40 cellular contexts compared by ENCODE assay signal in the genomic region with DNA sequence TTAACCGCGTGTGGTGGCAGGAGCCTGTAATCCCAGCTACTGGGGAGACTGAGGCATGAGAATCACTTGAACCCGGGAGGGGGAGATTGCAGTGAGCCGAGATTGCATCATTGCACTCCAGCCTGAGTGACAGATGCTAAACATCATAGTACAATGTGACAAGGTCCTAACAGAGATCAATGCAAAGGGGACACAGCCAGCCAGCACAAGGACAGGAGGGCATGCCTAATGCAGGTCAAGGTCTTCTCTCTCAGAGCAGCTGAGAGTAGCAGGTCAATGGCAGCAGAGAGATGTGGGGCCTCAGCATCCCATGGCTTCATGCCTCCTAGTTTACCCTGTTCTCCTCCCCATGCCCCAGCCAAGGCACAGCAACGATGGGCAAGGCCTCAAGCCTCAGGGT. TPM values are rescaled to one million over a fixed set of nuclear protein-coding genes. Genes with fewer than 3 reads are reported as not detected.
"Had no signal": no experiment of that assay in that cellular context is flagged by ENCODE, and none has a peak within 500 bp of the region (broad histone marks: within the 10 kb centered on the region; RNA-seq: fewer than 3 reads in every experiment).

No MANE protein-coding gene starts in this region.

- H3K9me3 Mint-ChIP-seq: activated CD4-positive, alpha-beta T cell treated with anti-CD3 and anti-CD28 coated beads, Interleukin-2, amount 10 ng/mL, durations not matched to agents 7 days and 5 days; activated CD8-positive, alpha-beta T cell treated with anti-CD3 and anti-CD28 coated beads for 36 hours; activated T-cell treated with anti-CD3 and anti-CD28 coated beads, Interleukin-2, amount 50 U/mL, for 24 hours; activated T-helper 17 cell treated with anti-CD3 and anti-CD28 coated beads, Interleukin-2, amount 50 U/mL, for 72 hours; immature natural killer cell; natural killer cell; neural progenitor cell; T-helper 2 cell treated with Interferon-gamma antibody and Interleukin-4, amounts not matched to agents 5 μg/mL and 100 μg/mL, for 36 hours had no signal

- H3K9me3 ChIP-seq: ascending aorta, colonic mucosa, gastroesophageal sphincter, lower lobe of right lung, ovary, prostate gland, upper lobe of left lung, vagina had no signal

- ATAC-seq: activated CD4-positive, CD25-positive, alpha-beta regulatory T cell treated with anti-CD3 and anti-CD28 coated beads, Interleukin-2, amount 50 U/mL, for 24 hours; activated CD8-positive, alpha-beta T cell treated with anti-CD3 and anti-CD28 coated beads for 36 hours; activated T-helper 17 cell treated with anti-CD3 and anti-CD28 coated beads, Interleukin-2, amount 50 U/mL, for 72 hours; gastroesophageal sphincter; lower lobe of right lung; natural killer cell; sciatic nerve; stimulated activated naive CD8-positive, alpha-beta T cell treated with anti-CD3 and anti-CD28 coated beads, Interleukin-15, Interleukin-2, amounts not matched to agents 100 U/mL and 50 U/mL, for 24 hours had no signal

- H3K27ac Mint-ChIP-seq: activated CD4-positive, alpha-beta T cell treated with anti-CD3 and anti-CD28 coated beads, Interleukin-2, amount 10 ng/mL, durations not matched to agents 7 days and 5 days; activated CD8-positive, alpha-beta T cell treated with anti-CD3 and anti-CD28 coated beads for 36 hours; activated naive CD8-positive, alpha-beta T cell; activated T-cell treated with anti-CD3 and anti-CD28 coated beads, Interleukin-2, amount 50 U/mL, for 24 hours; activated T-helper 17 cell treated with anti-CD3 and anti-CD28 coated beads, Interleukin-2, amount 50 U/mL, for 72 hours; immature natural killer cell; natural killer cell; neural progenitor cell; T-helper 2 cell treated with Interferon-gamma antibody and Interleukin-4, amounts not matched to agents 5 μg/mL and 100 μg/mL, for 36 hours had no signal

- H3K27me3 Mint-ChIP-seq: activated naive CD8-positive, alpha-beta T cell had no signal

- H3K27me3 ChIP-seq: ascending aorta, cardiac muscle cell, colonic mucosa, dorsolateral prefrontal cortex, gastroesophageal sphincter, neural progenitor cell, ovary, upper lobe of left lung, vagina had no signal

- H3K4me2 ChIP-seq: neural progenitor cell had no signal

- DNase-seq: activated CD4-positive, alpha-beta T cell treated with anti-CD3 and anti-CD28 coated beads, Interleukin-2, amount 10 ng/mL, durations not matched to agents 7 days and 5 days; activated CD8-positive, alpha-beta T cell treated with anti-CD3 and anti-CD28 coated beads for 36 hours; activated naive CD4-positive, alpha-beta T cell treated with Interleukin-2 at 50 U/mL for 16 hours; activated T-cell treated with anti-CD3 and anti-CD28 coated beads, Interleukin-2, amount 50 U/mL, for 24 hours; cerebellar nuclear complex; colonic mucosa; dorsolateral prefrontal cortex; effector memory CD4-positive, alpha-beta T cell; hypothalamus; immature natural killer cell; lower lobe of right lung; mesendoderm; natural killer cell; retina; stimulated activated CD4-positive, alpha-beta T cell treated with anti-CD3 and anti-CD28 coated beads, Interleukin-12 subunit alpha, Interleukin-12 subunit beta, amount 100 ng/mL, for 4 hours; stimulated activated CD4-positive, alpha-beta T cell treated with anti-CD3 and anti-CD28 coated beads, Interleukin-4, amount 100 ng/mL, for 1 hour; stimulated activated naive CD8-positive, alpha-beta T cell treated with anti-CD3 and anti-CD28 coated beads, Interleukin-15, Interleukin-2, amounts not matched to agents 100 U/mL and 50 U/mL, for 24 hours; T-helper 1 cell; upper lobe of left lung had no signal

- H3K36me3 Mint-ChIP-seq: activated naive CD8-positive, alpha-beta T cell; brain; immature natural killer cell; natural killer cell; neural progenitor cell had no signal

- H3K4me3 Mint-ChIP-seq: activated CD4-positive, alpha-beta T cell treated with anti-CD3 and anti-CD28 coated beads, Interleukin-2, amount 10 ng/mL, durations not matched to agents 7 days and 5 days; activated CD8-positive, alpha-beta T cell treated with anti-CD3 and anti-CD28 coated beads for 36 hours; activated naive CD8-positive, alpha-beta T cell; activated T-cell treated with anti-CD3 and anti-CD28 coated beads, Interleukin-2, amount 50 U/mL, for 24 hours; activated T-helper 17 cell treated with anti-CD3 and anti-CD28 coated beads, Interleukin-2, amount 50 U/mL, for 72 hours; neural progenitor cell; T-helper 2 cell treated with Interferon-gamma antibody and Interleukin-4, amounts not matched to agents 5 μg/mL and 100 μg/mL, for 36 hours had no signal

- H3K9ac ChIP-seq: neural progenitor cell had no signal

- H3K4me3 ChIP-seq: ascending aorta, cardiac muscle cell, colonic mucosa, dorsolateral prefrontal cortex, gastroesophageal sphincter, lower lobe of right lung, neural progenitor cell, ovary, prostate gland, skin epidermis, upper lobe of left lung, vagina had no signal

- H2AFZ ChIP-seq: neural progenitor cell had no signal

- H3K27ac ChIP-seq: ascending aorta, cardiac muscle cell, colonic mucosa, dorsolateral prefrontal cortex, gastroesophageal sphincter, lower lobe of right lung, neural progenitor cell, ovary, prostate gland, skin epidermis, upper lobe of left lung, vagina, VCaP had no signal

- H3K4me1 Mint-ChIP-seq: activated CD4-positive, alpha-beta T cell treated with anti-CD3 and anti-CD28 coated beads, Interleukin-2, amount 10 ng/mL, durations not matched to agents 7 days and 5 days; activated T-helper 17 cell treated with anti-CD3 and anti-CD28 coated beads, Interleukin-2, amount 50 U/mL, for 72 hours; immature natural killer cell; natural killer cell had no signal

- H3K4me1 ChIP-seq: ascending aorta, colonic mucosa, gastroesophageal sphincter, lower lobe of right lung, prostate gland, upper lobe of left lung, vagina had no signal

- H3K36me3 ChIP-seq: ascending aorta, cardiac muscle cell, colonic mucosa, gastroesophageal sphincter, lower lobe of right lung, neural progenitor cell, ovary, prostate gland, upper lobe of left lung, vagina had no signal

RNA-seq across cellular contexts. Expression of a gene that starts 3.0 kb away (rescaled TPM):
- total RNA-seq: ascending aorta had no signal

RNA-seq across cellular contexts. Expression of a gene that starts 8.5 kb away (rescaled TPM):
- total RNA-seq: activated CD4-positive, alpha-beta T cell treated with anti-CD3 and anti-CD28 coated beads, Interleukin-2, amount 10 ng/mL, durations not matched to agents 7 days and 5 days; activated CD8-positive, alpha-beta T cell treated with anti-CD3 and anti-CD28 coated beads for 36 hours; activated T-helper 17 cell treated with anti-CD3 and anti-CD28 coated beads, Interleukin-2, amount 50 U/mL, for 72 hours; ascending aorta; fibroblast of villous mesenchyme; kidney epithelial cell; lower lobe of right lung; mononuclear cell; prostate gland; subcutaneous adipose tissue; upper lobe of left lung; vagina had no signal
- polyA plus RNA-seq: fibroblast of lung had no signal

RNA-seq across cellular contexts. Expression of a gene that starts 51.4 kb away (rescaled TPM):
- total RNA-seq: activated CD4-positive, alpha-beta T cell treated with anti-CD3 and anti-CD28 coated beads, Interleukin-2, amount 10 ng/mL, durations not matched to agents 7 days and 5 days; activated CD8-positive, alpha-beta T cell treated with anti-CD3 and anti-CD28 coated beads for 36 hours; activated T-helper 17 cell treated with anti-CD3 and anti-CD28 coated beads, Interleukin-2, amount 50 U/mL, for 72 hours; ascending aorta; cardiac muscle cell; colonic mucosa; fibroblast of lung; fibroblast of villous mesenchyme; gastroesophageal sphincter; kidney epithelial cell; mononuclear cell; natural killer cell; prostate gland; sciatic nerve; vagina had no signal
- polyA plus RNA-seq: cardiac muscle cell, esophagus, fibroblast of lung, immature natural killer cell, ovary had no signal
